8 cellular contexts compared by ENCODE assay signal in the genomic region with DNA sequence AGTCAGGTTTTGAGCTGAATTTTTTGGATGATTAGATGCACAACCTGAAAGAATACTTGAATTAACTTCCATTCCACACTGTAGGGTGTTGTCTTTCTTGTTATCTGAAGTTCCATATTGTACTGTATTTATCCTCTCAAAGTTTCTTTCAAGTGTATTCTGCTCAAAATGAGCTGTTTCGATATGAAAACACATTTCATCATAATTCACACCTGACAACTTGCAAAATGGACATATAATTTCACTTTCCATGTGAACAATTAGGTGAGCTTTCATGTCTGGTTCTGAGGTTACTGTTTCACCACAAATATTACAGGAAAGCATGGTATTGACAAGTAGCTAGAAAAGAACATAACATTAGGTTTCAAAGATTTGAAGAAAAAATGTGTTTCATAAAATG. TPM values are rescaled to one million over a fixed set of nuclear protein-coding genes. Genes with fewer than 3 reads are reported as not detected.
A peak's percentile ranks its signal among the peaks of the same experiment; 100 is the strongest.
DNase-seq lines count a peak whose midpoint lies in the region; ATAC-seq and TF ChIP-seq lines count a peak whose summit lies in the region.

No MANE protein-coding gene starts in this region.

- peak overlapping the region; percentile 75 to 97 for H3K27ac Mint-ChIP-seq in natural killer cell

- H3K27me3 Mint-ChIP-seq in natural killer cell (ENCODE audit: low read depth in 2 of 2): peaks cover 4 to 11% of the 10 kb centered on the region in 2 donors

- H3K4me1 Mint-ChIP-seq in natural killer cell: peaks cover 38 to 39% of the 10 kb centered on the region in 2 donors

- no peaks in the 10 kb centered on the region for H3K36me3 Mint-ChIP-seq in natural killer cell

- no peaks in the 10 kb centered on the region for H3K9me3 ChIP-seq in Panc1 (ENCODE audit: control insufficient read depth, insufficient read depth, low read depth, low read length)

- no peaks in the 10 kb centered on the region for H3K27me3 ChIP-seq in Panc1 (ENCODE audit: control insufficient read depth, insufficient read depth, low read length)

- intact Hi-C loops in Panc1 (cut with micrococcal nuclease; ENCODE audit: unreplicated experiment): no loop called here
- intact Hi-C loops in natural killer cell (cut with micrococcal nuclease): loop anchor here (5.0 kb wide), 1 partner anchor 95 kb away; a partner anchor contains a TSS

- TF ChIP-seq CTCF in HFF-Myc (IDR thresholded peaks at IDR 0.05; ENCODE audit: low read depth, low read length, missing control alignments) (no peak), Panc1 (IDR thresholded peaks at IDR 0.05) (no peak), natural killer cell (IDR thresholded peaks at IDR 0.05) (no peak)

- peak overlapping the region; percentile 77 for H3K4me3 Mint-ChIP-seq in natural killer cell

- no peaks in the 10 kb centered on the region; the same call in 1 of the 2 replicates for H3K36me3 ChIP-seq in Panc1 (ENCODE audit: control insufficient read depth, insufficient read depth, low read length)

- ATAC-seq in GM18858 (IDR thresholded peaks at IDR 0.05; ENCODE audit: unreplicated experiment) (peak; percentile 59), Panc1 (no peak), natural killer cell (no peak)

- in situ Hi-C loops in Panc1 (cut with HindIII; ENCODE audit: low pct_unique_long_range_greater_than_20kb, low sequenced_read_pairs): no loop called here

- H3K4me3 ChIP-seq in HFF-Myc (replicated peaks; ENCODE audit: low read depth, low read length) (peak overlapping the region; percentile 27; the same call in 1 of the 2 replicates), Panc1 (ENCODE audit: low read depth in 2 of 2, low read length in 2 of 2) (peak overlapping the region in 1 of 2 experiments; percentile 85; a peak in 3 of 4 replicates)

- POLR2A ChIA-PET in Panc1 (lab: Charles Lee): interaction anchor here (0.6 kb wide), 1 partner anchor 118 kb away, joined by 3 read pairs; no protein-coding TSS in a partner anchor

- DNase-seq in HFF-Myc (ENCODE audit: extremely low read depth, low read depth): no peak
- DNase-seq in Panc1 (ENCODE audit: low read depth, low spot score): no peak
- DNase-seq in natural killer cell: no peak
- DNase-seq in EL: no peak
- DNase-seq in mucosa of gallbladder (ENCODE audit: low spot score): no peak
- DNase-seq in DMS 273 (lab: John Stamatoyannopoulos, UW; ENCODE audit: unreplicated experiment): no peak
- no peak for DNase-seq in HuH-7.5 (ENCODE audit: low spot score)

- H3K4me1 ChIP-seq in Panc1 (ENCODE audit: control insufficient read depth, insufficient read depth, low read length): peaks cover 21% of the 10 kb centered on the region

- CTCF ChIA-PET in Panc1 (lab: Charles Lee): no interaction called here

- peak overlapping the region; percentile 62 for H3K27ac ChIP-seq in Panc1 (ENCODE audit: low read length)

- H3K9me3 Mint-ChIP-seq in natural killer cell: no peaks in the 10 kb centered on the region

- BruUV-seq in Panc1 (replicated peaks; lab: Mats Ljungman, UMichigan): no TSS peak

RNA-seq across cellular contexts. Expression of a gene that starts 1.7 kb away (rescaled TPM):
- total RNA-seq in Panc1 (2021; ENCODE audit: unreplicated experiment): 26.0 TPM
- 9.6 TPM for polyA plus RNA-seq in Panc1 (2012; ENCODE audit: insufficient read length)
- total RNA-seq in natural killer cell: 10 to 100 TPM; 16.4 to 20.0 (median 19.4) TPM
- total RNA-seq in mucosa of gallbladder: 9.6 TPM

RNA-seq across cellular contexts. Expression of a gene that starts 14.1 kb away (rescaled TPM):
- total RNA-seq in Panc1 (2021; ENCODE audit: unreplicated experiment) (16.2 TPM), natural killer cell (10 to 100 TPM; 28.6 to 31.4 (median 29.1) TPM), mucosa of gallbladder (11.9 TPM)
- polyA plus RNA-seq in Panc1 (2012; ENCODE audit: insufficient read length): 5.1 TPM

RNA-seq across cellular contexts. Expression of a gene that starts 50.6 kb away (rescaled TPM):
- total RNA-seq in Panc1 (2021; ENCODE audit: unreplicated experiment) (0.44 TPM), natural killer cell (1 to 10 TPM in 1 of 3 donors, under 1 TPM in 2; 0.64 to 1.0 (median 0.95) TPM), mucosa of gallbladder (0.49 TPM)
- 0.31 TPM for polyA plus RNA-seq in Panc1 (2012; ENCODE audit: insufficient read length)
